ENCODE assay signal across 25 cellular contexts in genomic region chr11:19429108-19429760, GRCh38.
A peak's percentile ranks its signal among the peaks of the same experiment; 100 is the strongest.
DNase-seq lines count a peak whose midpoint lies in the region; ATAC-seq, FAIRE-seq and TF ChIP-seq lines count a peak whose summit lies in the region.
"Had no signal": no experiment of that assay in that cellular context is flagged by ENCODE, and none has a peak within 500 bp of the region (broad histone marks: within the 10 kb centered on the region; RNA-seq: fewer than 3 reads in every experiment).

No MANE protein-coding gene starts in this region.

- H3K4me1 ChIP-seq in Karpas-422 (ENCODE audit: low read length): peaks cover 29% of the 10 kb centered on the region
- H3K4me1 ChIP-seq in PC-9 (replicated peaks; ENCODE audit: insufficient read depth): peaks cover 50% of the 10 kb centered on the region
- H3K4me1 ChIP-seq in pancreas: peaks cover 10 to 35% (median 31%) of the 10 kb centered on the region in 3 donors
- H3K4me1 ChIP-seq in upper lobe of right lung: peaks cover 9% of the 10 kb centered on the region
- H3K4me1 ChIP-seq: testis, uterus had no signal

- H4K20me1 ChIP-seq in Karpas-422 (ENCODE audit: insufficient read depth, low read depth, low read length) (no peaks in the 10 kb centered on the region), PC-9 (ENCODE audit: insufficient read depth) (no peaks in the 10 kb centered on the region)

- FAIRE-seq in pancreas (lab: Jason Lieb, UNC): no peak
- FAIRE-seq: RCC 7860 had no signal

- H3K9me2 ChIP-seq in Karpas-422 (replicated peaks; ENCODE audit: insufficient read depth, low read length): no peaks in the 10 kb centered on the region
- no peaks in the 10 kb centered on the region for H3K9me2 ChIP-seq in PC-9 (ENCODE audit: insufficient read depth)

- H3K4me2 ChIP-seq in Karpas-422 (ENCODE audit: low read depth, low read length, poor library complexity, severe bottlenecking): no peak overlapping the region
- peak overlapping the region; percentile 32 for H3K4me2 ChIP-seq in PC-9
- H3K4me2 ChIP-seq: smooth muscle cell had no signal

- WGBS in pancreas, 2 donors: 35 to 37% methylated on average over 3 of the region's 3 CpGs

- H3F3A ChIP-seq in PC-9 (ENCODE audit: insufficient read depth, low read depth): peaks cover 16% of the 10 kb centered on the region

- H3K27me3 ChIP-seq in Karpas-422 (ENCODE audit: low read length) (no peaks in the 10 kb centered on the region), PC-9 (ENCODE audit: insufficient read depth, low read depth) (no peaks in the 10 kb centered on the region), pancreas (no peaks in the 10 kb centered on the region), upper lobe of right lung (no peaks in the 10 kb centered on the region)
- H3K27me3 ChIP-seq: dorsolateral prefrontal cortex, gastrocnemius medialis, testis, uterus had no signal

- DNase-seq in Karpas-422: peak; percentile 50
- no peak for DNase-seq in PC-9
- DNase-seq in pancreas: peak in 2 of 6 donors; percentile 33 to 56
- DNase-seq in NCI-H1436 (lab: John Stamatoyannopoulos, UW): no peak
- no peak for DNase-seq in upper lobe of right lung
- DNase-seq: ACHN; activated CD4-positive, alpha-beta T cell treated with anti-CD3 and anti-CD28 coated beads for 48 hours; activated naive CD4-positive, alpha-beta T cell treated with anti-CD3 and anti-CD28 coated beads, Interleukin-2, amount 10 ng/mL, durations not matched to agents 7 days and 5 days; CD8-positive, alpha-beta memory T cell; cerebellar nuclear complex; DMS 273 treated with DMSO at 0.1 percent for 48 hours; dorsolateral prefrontal cortex; gastrocnemius medialis; hippocampal formation; NCI-H1930; NCI-H526; NK-92 treated with Interleukin-12 subunit alpha and Interleukin-12 subunit beta, amount 100 ng/mL, for 24 hours; stimulated activated naive CD8-positive, alpha-beta T cell treated with anti-CD3 and anti-CD28 coated beads, Interleukin-15, Interleukin-2, amounts not matched to agents 100 U/mL and 50 U/mL, for 24 hours; testis; uterus; WERI-Rb-1 had no signal

- H2AFZ ChIP-seq in Karpas-422 (ENCODE audit: low read length): no peak overlapping the region
- H2AFZ ChIP-seq in PC-9: no peak overlapping the region

- TF ChIP-seq CTCF in PC-9 (conservative IDR thresholded peaks at IDR 0.05): no peak
- no peak for TF ChIP-seq CTCF in pancreas (IDR thresholded peaks at IDR 0.05)
- no peak for TF ChIP-seq CTCF in upper lobe of right lung (IDR thresholded peaks at IDR 0.05)

- peak; percentile 31 for ATAC-seq in GM18511 (IDR thresholded peaks at IDR 0.05; ENCODE audit: unreplicated experiment)
- peak; percentile 63 to 80 (median 69) for ATAC-seq in pancreas
- ATAC-seq in GM21423 (IDR thresholded peaks at IDR 0.05; ENCODE audit: unreplicated experiment): no peak
- no peak for ATAC-seq in upper lobe of right lung
- ATAC-seq: gastrocnemius medialis had no signal

- no TSS peak for BruUV-seq in PC-9 (replicated peaks; lab: Mats Ljungman, UMichigan)

- H3K9me3 ChIP-seq in Karpas-422 (ENCODE audit: low read length): no peaks in the 10 kb centered on the region
- no peaks in the 10 kb centered on the region for H3K9me3 ChIP-seq in PC-9 (ENCODE audit: insufficient read depth, low read depth)
- H3K9me3 ChIP-seq in pancreas: no peaks in the 10 kb centered on the region
- H3K9me3 ChIP-seq in upper lobe of right lung: no peaks in the 10 kb centered on the region
- H3K9me3 ChIP-seq: gastrocnemius medialis, testis, uterus had no signal

- H3K27ac ChIP-seq in Karpas-422 (ENCODE audit: low read length): no peak overlapping the region
- peak overlapping the region; percentile 70 for H3K27ac ChIP-seq in PC-9
- peak overlapping the region in 2 of 4 donors; percentile 3 to 53 for H3K27ac ChIP-seq in pancreas
- H3K27ac ChIP-seq in upper lobe of right lung: no peak overlapping the region
- H3K27ac ChIP-seq: dorsolateral prefrontal cortex, gastrocnemius medialis, testis, uterus, WERI-Rb-1 had no signal

- CTCF ChIA-PET in PC-9 (lab: Charles Lee): no interaction called here

- no peaks in the 10 kb centered on the region for H3K79me2 ChIP-seq in Karpas-422 (ENCODE audit: low read length)
- no peaks in the 10 kb centered on the region for H3K79me2 ChIP-seq in PC-9 (ENCODE audit: low read depth)

- H3K9ac ChIP-seq in Karpas-422 (ENCODE audit: low read length): no peak overlapping the region

- POLR2A ChIA-PET in PC-9 (lab: Charles Lee; ENCODE audit: unreplicated experiment): interaction anchor here (0.5 to 0.6 kb wide), 2 partner anchors 13 to 1325 kb away, joined by 3 read pairs; no protein-coding TSS in a partner anchor

- intact Hi-C loops in PC-9 (cut with micrococcal nuclease; ENCODE audit: unreplicated experiment) (no loop called here), pancreas (cut with DNase I) (no loop called here), upper lobe of right lung (cut with DNase I) (no loop called here)

- H3K36me3 ChIP-seq in Karpas-422 (ENCODE audit: insufficient read depth, low read length) (no peaks in the 10 kb centered on the region), PC-9 (ENCODE audit: low read depth) (no peaks in the 10 kb centered on the region), pancreas (no peaks in the 10 kb centered on the region), upper lobe of right lung (no peaks in the 10 kb centered on the region)
- H3K36me3 ChIP-seq: gastrocnemius medialis, uterus, WERI-Rb-1 had no signal

- H3K4me3 ChIP-seq in Karpas-422 (ENCODE audit: low read length): no peak overlapping the region
- H3K4me3 ChIP-seq in PC-9: no peak overlapping the region
- H3K4me3 ChIP-seq in pancreas: no peak overlapping the region
- no peak overlapping the region for H3K4me3 ChIP-seq in upper lobe of right lung
- H3K4me3 ChIP-seq: dorsolateral prefrontal cortex, gastrocnemius medialis, smooth muscle cell, testis, uterus had no signal

Comparison
In these comparisons a context has a peak if more than half of its experiments do, and no peak if none do; other contexts are left out.
1. ATAC-seq: peak in GM18511 (single experiment) and pancreas (4 of 4); none in GM21423 (single experiment) and upper lobe of right lung (single experiment).